In genomic region chr22:21051836-21052400, GRCh38 we compare ENCODE assay signal across 2 cellular contexts.
TF ChIP-seq lines count a peak whose summit lies in the region.

No MANE protein-coding gene starts in this region.

TF ChIP-seq in SK-N-SH treated with all-trans-retinoic acid at 6 μM for 48 hours, 23 proteins besides CTCF, POLR2A, EP300 and RAD21 (continued from another document):
- TF ChIP-seq POU6F1 (CRISPR knock-in tag; IDR thresholded peaks at IDR 0.05; ENCODE audit: borderline replicate concordance, low read depth) (no peak), ZC3H10 (CRISPR knock-in tag; IDR thresholded peaks at IDR 0.05) (no peak), PPARA (CRISPR knock-in tag; IDR thresholded peaks at IDR 0.05; ENCODE audit: borderline replicate concordance) (no peak), OSR1 (CRISPR knock-in tag; IDR thresholded peaks at IDR 0.05) (no peak), ARNTL (CRISPR knock-in tag; IDR thresholded peaks at IDR 0.05; ENCODE audit: borderline replicate concordance, low read depth) (no peak)

TF ChIP-seq in SK-N-SH, 30 proteins besides CTCF, POLR2A, EP300 and RAD21 (continued from another document):
- TF ChIP-seq MAX (IDR thresholded peaks at IDR 0.05; ENCODE audit: low read depth): no peak
- TF ChIP-seq ZBTB33 (IDR thresholded peaks at IDR 0.05; ENCODE audit: borderline replicate concordance, low read depth): no peak
- no peak for TF ChIP-seq EZH2phosphoT487 (IDR thresholded peaks at IDR 0.05; ENCODE audit: borderline replicate concordance, low read depth)
- no peak for TF ChIP-seq TCF12 (IDR thresholded peaks at IDR 0.05)
- no peak for TF ChIP-seq MXI1 (IDR thresholded peaks at IDR 0.05; ENCODE audit: low read depth, low read length)
- TF ChIP-seq RCOR1 (IDR thresholded peaks at IDR 0.05; ENCODE audit: low read length): no peak
- no peak for TF ChIP-seq TEAD4 (IDR thresholded peaks at IDR 0.05; ENCODE audit: borderline replicate concordance, insufficient read depth)
- TF ChIP-seq SMC3 (IDR thresholded peaks at IDR 0.05; ENCODE audit: low read depth, low read length): no peak
- TF ChIP-seq NRF1 (IDR thresholded peaks at IDR 0.05; ENCODE audit: low read depth, low read length): no peak
- no peak for TF ChIP-seq YY1 (IDR thresholded peaks at IDR 0.05; ENCODE audit: low read depth)
- no peak for TF ChIP-seq RFX5 (IDR thresholded peaks at IDR 0.05; ENCODE audit: low read length)
- no peak for TF ChIP-seq CHD2 (IDR thresholded peaks at IDR 0.05; ENCODE audit: low read length, partially characterized antibody)
- no peak for TF ChIP-seq TAF1 (IDR thresholded peaks at IDR 0.05; ENCODE audit: borderline replicate concordance, low read depth, low read length)
- no peak for TF ChIP-seq IRF3 (IDR thresholded peaks at IDR 0.05; ENCODE audit: low read depth, low read length)
